In genomic region chr15:42979113-42979512, GRCh38 we compare ENCODE assay signal across 7 cellular contexts. TPM values are rescaled to one million over a fixed set of nuclear protein-coding genes. Genes with fewer than 3 reads are reported as not detected.
DNase-seq lines count a peak whose midpoint lies in the region; ATAC-seq and TF ChIP-seq lines count a peak whose summit lies in the region.
"Not testable (repeated sequence)": the region's sequence is repeated elsewhere in the genome, so short reads cannot be mapped to it uniquely, and the experiment has no call there.

No MANE protein-coding gene starts in this region.

- WGBS in mammary epithelial cell (ENCODE audit: low coverage, missing lambda C conversion rate), result 62% methylated on average over 3 of the region's 6 CpGs
- whole genome bisulfite sequencing in right lobe of liver (ENCODE audit: insufficient coverage, low coverage, low lambda C conversion rate, missing lambda C conversion rate), result 52% methylated on average over 6 of the region's 6 CpGs

- H3K9me2 ChIP-seq in HCT116 (ENCODE audit: insufficient read depth), result not testable (repeated sequence)

- H3K4me2 ChIP-seq in HCT116 (ENCODE audit: low read length), result peak overlapping the region; percentile 41; the same call in 1 of the 2 replicates
- not testable (repeated sequence) for H3K4me2 ChIP-seq in mammary epithelial cell (ENCODE audit: insufficient read depth, low read depth, low read length)

- TF ChIP-seq POLR2A in HCT116 (IDR thresholded peaks at IDR 0.05; ENCODE audit: borderline replicate concordance, extremely low read depth, insufficient read depth, insufficient read length); right lobe of liver (IDR thresholded peaks at IDR 0.05): not testable (repeated sequence)

- H3K9me3 ChIP-seq in HCT116 (ENCODE audit: control insufficient read depth in 1 of 2, insufficient read depth in 1 of 2, low read depth in 1 of 2, low read length in 2 of 2); RWPE2 (ENCODE audit: severe bottlenecking); mammary epithelial cell (replicated peaks; ENCODE audit: insufficient read depth, low read length); right lobe of liver: not testable (repeated sequence)

- not testable (repeated sequence) for H3K27me3 ChIP-seq in HCT116 (ENCODE audit: insufficient read depth, low read length); RWPE2 (ENCODE audit: insufficient read depth, poor library complexity, severe bottlenecking); mammary epithelial cell (ENCODE audit: insufficient read depth, low read length); right lobe of liver

- dilution Hi-C loops in mammary epithelial cell (cut with HindIII; ENCODE audit: low sequenced_read_pairs), result loop anchor here (5.0 kb wide), 1 partner anchor 68 kb away; no protein-coding TSS in a partner anchor

- BruUV-seq in HCT116 (replicated peaks; lab: Mats Ljungman, UMichigan); mammary epithelial cell (replicated peaks; lab: Mats Ljungman, UMichigan): not testable (repeated sequence)

- H3K36me3 ChIP-seq in HCT116 (ENCODE audit: control insufficient read depth in 1 of 2, insufficient read depth in 2 of 2, low read length in 2 of 2) (peaks cover 9 to 19% of the 10 kb centered on the region in 2 experiments; a peak in 3 of 4 replicates), RWPE2 (ENCODE audit: low read depth) (peaks cover 87% of the 10 kb centered on the region), mammary epithelial cell (ENCODE audit: insufficient read depth, low read length) (peaks cover 29% of the 10 kb centered on the region), right lobe of liver (peaks cover 0 to 21% (median 2%) of the 10 kb centered on the region in 4 donors)

- H3K9ac ChIP-seq in HCT116 (ENCODE audit: low read length); mammary epithelial cell (ENCODE audit: insufficient read depth, low read length): not testable (repeated sequence)

- ATAC-seq in HCT116, result peak; percentile 78
- peak; percentile 52; the same call in 2 of the 3 replicates for ATAC-seq in RWPE2 (ENCODE audit: low read depth)
- ATAC-seq in right lobe of liver, result peak in 3 of 4 donors; percentile 20 to 72 (median 50)

- not testable (repeated sequence) for H3K4me1 ChIP-seq in HCT116 (ENCODE audit: control insufficient read depth in 1 of 2, insufficient read depth in 2 of 2, low read length in 2 of 2); RWPE2 (ENCODE audit: insufficient read depth, poor library complexity, severe bottlenecking); mammary epithelial cell (ENCODE audit: insufficient read depth, low read length); right lobe of liver

- RAD21 ChIA-PET in HCT116 (lab: Charles Lee; ENCODE audit: low non-redundant PET in 1 of 2, low total read pairs in 2 of 2, uncharacterized antibody in 2 of 2, unreplicated experiment in 2 of 2), result not testable (repeated sequence)

- POLR2A ChIA-PET in HCT116 (lab: Charles Lee), result not testable (repeated sequence)

- H4K20me1 ChIP-seq in HCT116 (ENCODE audit: insufficient read depth); mammary epithelial cell (ENCODE audit: insufficient read depth, low read length): not testable (repeated sequence)

- H3K27ac ChIP-seq in HCT116 (ENCODE audit: low read depth, low read length); RWPE2 (ENCODE audit: poor library complexity, severe bottlenecking); mammary epithelial cell (ENCODE audit: insufficient read depth, low read depth, low read length); right lobe of liver: not testable (repeated sequence)

- in situ Hi-C loops in mammary epithelial cell (cut with MboI; ENCODE audit: low sequenced_read_pairs in 2 of 2), result not testable (repeated sequence)

- CTCF ChIA-PET in HCT116 (lab: Charles Lee), result interaction anchor here (1.5 kb wide), 1 partner anchor 240 kb away, joined by 3 read pairs; no protein-coding TSS in a partner anchor
- CTCF ChIA-PET in mammary epithelial cell (lab: Charles Lee; ENCODE audit: low non-redundant PET), result not testable (repeated sequence)

- intact Hi-C loops in HCT116 (cut with micrococcal nuclease); mammary epithelial cell (cut with micrococcal nuclease); right lobe of liver (cut with DNase I): not testable (repeated sequence)

- DNase-seq in EL (peak; percentile 22), M059J (ENCODE audit: low read depth) (peak; percentile 78), mammary epithelial cell (peak; percentile 19), glomerular visceral epithelial cell (ENCODE audit: extremely low spot score) (peak; percentile 22)
- not testable (repeated sequence) for DNase-seq in HCT116 (ENCODE audit: low read depth, low spot score); RWPE2 (ENCODE audit: low spot score); right lobe of liver

- H2AFZ ChIP-seq in HCT116 (ENCODE audit: low read depth, low read length, poor library complexity, severe bottlenecking); mammary epithelial cell (ENCODE audit: low read depth, low read length): not testable (repeated sequence)

- TF ChIP-seq RAD21 in HCT116 (IDR thresholded peaks at IDR 0.05; ENCODE audit: low read depth), result not testable (repeated sequence)

- not testable (repeated sequence) for H3K79me2 ChIP-seq in HCT116 (ENCODE audit: insufficient read depth, low read length); mammary epithelial cell (ENCODE audit: insufficient read depth, low read length)

- not testable (repeated sequence) for H3K4me3 ChIP-seq in HCT116 (replicated peaks in 1 of 2; ENCODE audit: low read depth in 1 of 2, low read length in 2 of 2); RWPE2 (ENCODE audit: severe bottlenecking); mammary epithelial cell (replicated peaks in 1 of 3; ENCODE audit: insufficient read depth in 1 of 3, low read depth in 2 of 3, low read length in 3 of 3); right lobe of liver

- TF ChIP-seq CTCF in HCT116 (IDR thresholded peaks at IDR 0.05 in 2 of 3, conservative IDR thresholded peaks at IDR 0.05 in 1 of 3; ENCODE audit: borderline replicate concordance in 1 of 3, insufficient read depth in 1 of 3, low read depth in 2 of 3, low read length in 2 of 3); RWPE2 (IDR thresholded peaks at IDR 0.05; ENCODE audit: poor library complexity, severe bottlenecking); mammary epithelial cell (conservative IDR thresholded peaks at IDR 0.05 in 1 of 2, IDR thresholded peaks at IDR 0.05 in 1 of 2; ENCODE audit: extremely low read depth in 1 of 2, insufficient read depth in 1 of 2, low read depth in 1 of 2, low read length in 2 of 2); right lobe of liver (IDR thresholded peaks at IDR 0.05): not testable (repeated sequence)

TF ChIP-seq in HCT116, 20 proteins besides CTCF, POLR2A, EP300 and RAD21:
- 0 out of 2 replicates have a peak, but pooled peaks have one; percentile 15 for TF ChIP-seq SP1 (IDR thresholded peaks at IDR 0.05; ENCODE audit: low read depth)
- peak; percentile 16; the same call in 1 of the 2 replicates for TF ChIP-seq FOSL1 (IDR thresholded peaks at IDR 0.05; ENCODE audit: low read depth)

RNA-seq across cellular contexts. Expression of gene TTBK2, which starts 58.5 kb away (rescaled TPM):
- total RNA-seq in HCT116 (2021; ENCODE audit: unreplicated experiment) (10.6 TPM), mammary epithelial cell (10 to 100 TPM; 14.8 to 25.8 TPM), right lobe of liver (1 to 10 TPM; 4.9 to 6.8 (median 5.5) TPM)
- 2.1 and 2.6 TPM in 2 replicates for polyA plus RNA-seq in HCT116 (2012)
- 8.2 and 9.9 TPM in 2 replicates for total RNA-seq in M059J (2014; rRNA removed; shearing (Covaris generic))
- polyA plus RNA-seq in mammary epithelial cell, result 3.5 TPM
- 20.7 TPM for polyA minus RNA-seq in mammary epithelial cell
